Comparison of ENCODE assay signal across 8 cellular contexts in the genomic region with DNA sequence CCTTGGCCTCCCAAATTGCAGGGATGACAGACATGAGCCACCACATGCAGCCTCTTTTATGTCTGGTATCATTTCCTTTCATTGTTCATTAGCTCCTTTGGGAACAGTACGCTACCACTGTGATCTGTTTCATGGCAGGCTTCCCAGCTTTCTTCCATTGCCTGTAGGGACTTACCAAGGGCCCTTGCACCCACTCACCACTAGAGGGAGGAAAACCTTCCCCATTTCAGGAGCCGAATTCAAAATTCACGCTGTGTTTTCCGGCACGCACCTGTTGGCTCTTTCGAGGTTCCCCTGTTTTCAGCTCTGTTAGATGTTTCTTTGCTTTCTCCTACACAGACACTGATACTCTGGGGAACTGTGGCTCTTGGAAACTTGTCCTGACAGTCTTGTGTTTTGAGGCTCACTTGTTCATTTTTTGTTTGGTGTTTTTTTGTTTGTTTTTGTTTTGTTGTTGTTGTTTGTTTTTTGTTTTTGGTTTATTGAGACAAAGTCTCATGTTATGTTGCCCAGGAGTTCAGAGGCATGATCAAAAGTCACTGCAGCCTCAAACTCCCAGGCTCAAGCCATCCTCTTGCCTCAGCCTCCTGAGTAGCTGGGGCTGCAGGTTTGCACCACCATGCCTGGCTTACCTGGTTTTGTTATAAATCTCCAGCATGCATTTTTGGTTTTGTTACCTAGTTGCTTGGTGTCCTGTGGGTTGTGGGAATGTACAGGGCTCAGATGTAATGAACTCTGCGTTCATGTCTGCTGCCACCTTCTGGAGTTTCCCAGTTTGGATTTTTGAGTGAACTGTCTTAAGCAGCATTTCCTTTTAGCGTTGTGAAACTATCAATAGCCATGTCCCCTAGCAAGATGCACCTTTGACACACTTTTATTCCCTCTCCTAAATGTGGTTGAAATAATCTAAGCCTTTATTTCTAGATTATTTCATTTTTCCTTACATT. TPM values are rescaled to one million over a fixed set of nuclear protein-coding genes. Genes with fewer than 3 reads are reported as not detected.
DNase-seq lines count a peak whose midpoint lies in the region; ATAC-seq and TF ChIP-seq lines count a peak whose summit lies in the region.

No MANE protein-coding gene starts in this region.

- H3K9me3 ChIP-seq in osteoblast (ENCODE audit: low read depth, low read length), result no peaks in the 10 kb centered on the region

- in situ Hi-C loops in GM13977 (cut with MboI; ENCODE audit: low pct_unique_long_range_greater_than_20kb, low sequenced_read_pairs, unreplicated experiment), result no loop called here

- H3K4me1 ChIP-seq in foreskin keratinocyte (no peaks in the 10 kb centered on the region), osteoblast (ENCODE audit: insufficient read depth, low read length) (no peaks in the 10 kb centered on the region)

- H3K4me3 ChIP-seq in osteoblast (ENCODE audit: insufficient read depth, low read length), result no peak overlapping the region

- H3K4me2 ChIP-seq in osteoblast (ENCODE audit: insufficient read depth, low read length), result no peak overlapping the region

- peaks cover 16% of the 10 kb centered on the region for H3K27me3 Mint-ChIP-seq in activated CD4-positive, alpha-beta T cell treated with anti-CD3 and anti-CD28 coated beads, Interleukin-2, amount 10 ng/mL, durations not matched to agents 24 days and 14 days

- H3K36me3 ChIP-seq in osteoblast (ENCODE audit: insufficient read depth, low read length), result no peaks in the 10 kb centered on the region

- intact Hi-C loops in activated CD4-positive, alpha-beta T cell treated with anti-CD3 and anti-CD28 coated beads, Interleukin-2, amount 10 ng/mL, durations not matched to agents 24 days and 14 days (cut with micrococcal nuclease), result no loop called here

- H3K27me3 ChIP-seq in foreskin keratinocyte (no peaks in the 10 kb centered on the region), osteoblast (ENCODE audit: insufficient read depth, low read length) (peaks cover 15% of the 10 kb centered on the region)

- H3K79me2 ChIP-seq in osteoblast (ENCODE audit: insufficient read depth, low read length), result no peaks in the 10 kb centered on the region

- no peak overlapping the region for H2AFZ ChIP-seq in osteoblast (ENCODE audit: low read length)

- no peaks in the 10 kb centered on the region for H3K9me3 Mint-ChIP-seq in activated CD4-positive, alpha-beta T cell treated with anti-CD3 and anti-CD28 coated beads, Interleukin-2, amount 10 ng/mL, durations not matched to agents 24 days and 14 days

- H3K27ac Mint-ChIP-seq in activated CD4-positive, alpha-beta T cell treated with anti-CD3 and anti-CD28 coated beads, Interleukin-2, amount 10 ng/mL, durations not matched to agents 24 days and 14 days, result no peak overlapping the region

- no peaks in the 10 kb centered on the region for H3K36me3 Mint-ChIP-seq in activated CD4-positive, alpha-beta T cell treated with anti-CD3 and anti-CD28 coated beads, Interleukin-2, amount 10 ng/mL, durations not matched to agents 24 days and 14 days (ENCODE audit: low read depth)

- no peaks in the 10 kb centered on the region for H4K20me1 ChIP-seq in osteoblast (ENCODE audit: insufficient read depth, low read length)

- H3K27ac ChIP-seq in foreskin keratinocyte, result no peak overlapping the region
- no peak overlapping the region for H3K27ac ChIP-seq in osteoblast (ENCODE audit: low read depth, low read length)

- DNase-seq in AG20443 (ENCODE audit: low spot score) (peak; percentile 77), GM13977 (ENCODE audit: low spot score) (peak; percentile 63), NCI-H2171 treated with DMSO at 0.1 percent for 48 hours (lab: John Stamatoyannopoulos, UW) (peak; percentile 88), foreskin keratinocyte (peak in 1 of 2 donors; percentile 52), osteoblast (ENCODE audit: insufficient read length, low spot score, missing footprints) (peak; percentile 96)
- DNase-seq in activated CD4-positive, alpha-beta T cell treated with anti-CD3 and anti-CD28 coated beads, Interleukin-2, amount 10 ng/mL, durations not matched to agents 24 days and 14 days, result peak; percentile 72
- no peak for DNase-seq in stimulated activated naive CD4-positive, alpha-beta T cell treated with Interleukin-2 at 50 U/mL for 16 hours (lab: John Stamatoyannopoulos, UW)

- TF ChIP-seq CTCF in GM13977 (IDR thresholded peaks at IDR 0.05; ENCODE audit: extremely low read depth, insufficient read depth, missing control alignments), result peak; percentile 74
- TF ChIP-seq CTCF in foreskin keratinocyte (conservative IDR thresholded peaks at IDR 0.05), result peak; percentile 79
- peak; percentile 84 for TF ChIP-seq CTCF in osteoblast (IDR thresholded peaks at IDR 0.05; ENCODE audit: extremely low read depth, low read depth, low read length)

- peaks cover 9% of the 10 kb centered on the region for H3K4me1 Mint-ChIP-seq in activated CD4-positive, alpha-beta T cell treated with anti-CD3 and anti-CD28 coated beads, Interleukin-2, amount 10 ng/mL, durations not matched to agents 24 days and 14 days

- peak; percentile 70 for ATAC-seq in foreskin keratinocyte
- ATAC-seq in HG02884 (IDR thresholded peaks at IDR 0.05; ENCODE audit: unreplicated experiment), result no peak

- H3K4me3 Mint-ChIP-seq in activated CD4-positive, alpha-beta T cell treated with anti-CD3 and anti-CD28 coated beads, Interleukin-2, amount 10 ng/mL, durations not matched to agents 24 days and 14 days, result no peak overlapping the region

RNA-seq across cellular contexts. Expression of a gene that starts 2.3 kb away (rescaled TPM):
- not detected in 2 replicates for total RNA-seq in activated CD4-positive, alpha-beta T cell treated with anti-CD3 and anti-CD28 coated beads, Interleukin-2, amount 10 ng/mL, durations not matched to agents 24 days and 14 days
- total RNA-seq in foreskin keratinocyte (not detected in 2 replicates), osteoblast (not detected in 2 replicates)
- not detected in 2 replicates for polyA plus RNA-seq in foreskin keratinocyte

RNA-seq across cellular contexts. Expression of a gene that starts 15.0 kb away (rescaled TPM):
- total RNA-seq in activated CD4-positive, alpha-beta T cell treated with anti-CD3 and anti-CD28 coated beads, Interleukin-2, amount 10 ng/mL, durations not matched to agents 24 days and 14 days, result not detected in 2 replicates
- total RNA-seq in foreskin keratinocyte (not detected in 2 replicates), osteoblast (0.36 TPM in 1 of 2 replicates, not detected in the other)
- polyA plus RNA-seq in foreskin keratinocyte, result not detected in 2 replicates

RNA-seq across cellular contexts. Expression of a gene that starts 32.1 kb away (rescaled TPM):
- not detected in 2 replicates for total RNA-seq in activated CD4-positive, alpha-beta T cell treated with anti-CD3 and anti-CD28 coated beads, Interleukin-2, amount 10 ng/mL, durations not matched to agents 24 days and 14 days
- total RNA-seq in foreskin keratinocyte (not detected in 2 replicates), osteoblast (not detected in 2 replicates)
- not detected in 2 replicates for polyA plus RNA-seq in foreskin keratinocyte

RNA-seq across cellular contexts. Expression of a gene that starts 42.5 kb away (rescaled TPM):
- not detected in 2 replicates for total RNA-seq in activated CD4-positive, alpha-beta T cell treated with anti-CD3 and anti-CD28 coated beads, Interleukin-2, amount 10 ng/mL, durations not matched to agents 24 days and 14 days
- total RNA-seq in foreskin keratinocyte, result not detected in 2 replicates
- not detected in 2 replicates for polyA plus RNA-seq in foreskin keratinocyte
- 0.36 TPM in 1 of 2 replicates, not detected in the other for total RNA-seq in osteoblast

RNA-seq across cellular contexts. Expression of a gene that starts 53.3 kb away (rescaled TPM):
- not detected in 2 replicates for total RNA-seq in activated CD4-positive, alpha-beta T cell treated with anti-CD3 and anti-CD28 coated beads, Interleukin-2, amount 10 ng/mL, durations not matched to agents 24 days and 14 days
- total RNA-seq in foreskin keratinocyte (not detected in 2 replicates), osteoblast (0.36 and 0.59 TPM in 2 replicates)
- polyA plus RNA-seq in foreskin keratinocyte, result not detected in 2 replicates
